In genomic region chr6:155488197-155488596, GRCh38 we compare ENCODE assay signal across 14 cellular contexts. TPM values are rescaled to one million over a fixed set of nuclear protein-coding genes. Genes with fewer than 3 reads are reported as not detected.
"Had no signal": no experiment of that assay in that cellular context is flagged by ENCODE, and none has a peak within 500 bp of the region (broad histone marks: within the 10 kb centered on the region; RNA-seq: fewer than 3 reads in every experiment).

No MANE protein-coding gene starts in this region.

RNA-seq across cellular contexts. Expression of gene NOX3, which starts 32.6 kb away (rescaled TPM):
- total RNA-seq: activated B cell treated with CpG ODN at 0.5 μM for 24 hours; activated CD4-positive, alpha-beta memory T cell treated with anti-CD3 and anti-CD28 coated beads for 36 hours; activated CD4-positive, alpha-beta memory T cell treated with anti-CD3 and anti-CD28 coated beads, Interleukin-2, amount 10 ng/mL, durations not matched to agents 7 days and 5 days; activated CD4-positive, alpha-beta T cell treated with anti-CD3 and anti-CD28 coated beads for 36 hours; activated CD4-positive, alpha-beta T cell treated with anti-CD3 and anti-CD28 coated beads, Interleukin-2, amount 10 ng/mL, durations not matched to agents 24 days and 14 days; activated CD4-positive, alpha-beta T cell treated with anti-CD3 and anti-CD28 coated beads, Interleukin-2, amount 10 ng/mL, durations not matched to agents 7 days and 5 days; activated CD8-positive, alpha-beta memory T cell treated with anti-CD3 and anti-CD28 coated beads for 36 hours; activated CD8-positive, alpha-beta memory T cell treated with anti-CD3 and anti-CD28 coated beads, Interleukin-2, amount 10 ng/mL, durations not matched to agents 7 days and 5 days; activated CD8-positive, alpha-beta T cell treated with anti-CD3 and anti-CD28 coated beads for 36 hours; activated CD8-positive, alpha-beta T cell treated with anti-CD3 and anti-CD28 coated beads, Interleukin-2, amount 10 ng/mL, durations not matched to agents 7 days and 5 days; T-helper 1 cell treated with Interleukin-12 subunit alpha and Interleukin-12 subunit beta and Interleukin-4 antibody, amounts not matched to agents 30 ng/mL and 1 ng/mL, for 36 hours; T-helper 17 cell; T-helper 2 cell treated with Interferon-gamma antibody and Interleukin-4, amounts not matched to agents 100 ng/mL and 5 ng/mL, for 36 hours; WTC11 had no signal
